Comparison of ENCODE assay signal across 21 cellular contexts in the genomic region with DNA sequence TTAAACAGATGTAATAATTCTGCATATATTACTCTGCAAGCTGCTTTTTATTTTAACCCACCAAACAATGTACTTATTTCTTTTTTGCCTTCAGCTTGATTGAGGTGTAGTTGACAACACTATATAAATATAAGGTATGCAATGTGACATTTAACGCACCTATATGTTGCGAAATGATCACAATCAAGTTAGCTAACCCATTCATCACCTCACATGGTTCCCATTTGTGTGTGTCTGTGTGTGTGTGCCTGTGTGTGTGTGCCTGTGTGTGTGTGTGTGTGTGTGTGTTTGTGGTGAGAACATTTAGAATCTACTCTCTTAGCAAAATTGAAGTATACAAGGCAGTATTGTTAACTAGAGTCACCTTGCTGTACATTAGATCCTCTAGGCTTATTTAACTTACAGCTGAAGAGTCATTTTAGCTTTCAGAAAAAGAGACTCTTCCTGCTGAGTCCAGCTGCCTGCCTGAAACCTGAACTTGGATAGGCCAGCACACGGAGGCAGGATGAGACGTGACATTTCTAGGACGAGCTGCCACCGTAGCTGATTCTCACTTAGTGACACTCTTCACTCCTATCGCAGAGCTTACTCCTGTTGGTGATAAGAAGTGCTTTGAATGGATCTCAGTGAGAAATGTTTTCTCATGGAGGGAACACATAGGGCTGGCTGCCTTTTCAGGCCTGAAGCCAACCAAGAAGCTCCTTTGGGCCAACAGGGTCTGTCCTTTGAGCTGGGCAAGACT.
DNase-seq lines count a peak whose midpoint lies in the region; ATAC-seq and TF ChIP-seq lines count a peak whose summit lies in the region.
"Had no signal": no experiment of that assay in that cellular context is flagged by ENCODE, and none has a peak within 500 bp of the region (broad histone marks: within the 10 kb centered on the region; RNA-seq: fewer than 3 reads in every experiment).

No MANE protein-coding gene starts in this region.

- intact Hi-C loops in right cardiac atrium (cut with DNase I) = no loop called here

- no peak overlapping the region for H3K4me3 Mint-ChIP-seq in progenitor cell of endocrine pancreas (ENCODE audit: low read depth)
- H3K4me3 Mint-ChIP-seq: activated CD4-positive, alpha-beta T cell treated with anti-CD3 and anti-CD28 coated beads for 36 hours; immature natural killer cell; naive thymus-derived CD8-positive, alpha-beta T cell; stimulated activated memory B cell treated with anti-CD40 and anti-IgM and Interleukin-4, amounts not matched to agents 10 μg/mL and 1 μg/mL and 100 μg/mL, for 72 hours had no signal

- H3K9me3 ChIP-seq in right cardiac atrium (ENCODE audit: control insufficient read depth, low read length) = no peaks in the 10 kb centered on the region
- H3K9me3 ChIP-seq: esophagus muscularis mucosa had no signal

- peak; percentile 4 to 35 (median 18) for DNase-seq in NCI-H1417 (lab: John Stamatoyannopoulos, UW)
- DNase-seq in NCI-H1417 treated with DMSO at 0.1 percent for 48 hours (lab: John Stamatoyannopoulos, UW) = no peak
- peak; percentile 11 for DNase-seq in NCI-H69 (lab: John Stamatoyannopoulos, UW)
- DNase-seq in right cardiac atrium = no peak
- no peak for DNase-seq in progenitor cell of endocrine pancreas (ENCODE audit: low spot score, unreplicated experiment)
- no peak for DNase-seq in activated effector memory CD4-positive, alpha-beta T cell treated with Interleukin-2 at 50 U/mL for 16 hours
- DNase-seq: activated CD4-positive, alpha-beta T cell treated with anti-CD3 and anti-CD28 coated beads for 36 hours; activated gamma-delta T cell; central memory CD4-positive, alpha-beta T cell; EL; glutamatergic neuron; immature natural killer cell; naive thymus-derived CD8-positive, alpha-beta T cell; NCI-H1436 treated with DMSO at 0.1 percent for 48 hours; T1000 had no signal

- H3K4me1 ChIP-seq in right cardiac atrium (ENCODE audit: control insufficient read depth, insufficient read depth, low read length) = no peaks in the 10 kb centered on the region

- no peaks in the 10 kb centered on the region for H3K27me3 Mint-ChIP-seq in progenitor cell of endocrine pancreas
- H3K27me3 Mint-ChIP-seq: activated CD4-positive, alpha-beta T cell treated with anti-CD3 and anti-CD28 coated beads for 36 hours; naive thymus-derived CD8-positive, alpha-beta T cell; stimulated activated memory B cell treated with anti-CD40 and anti-IgM and Interleukin-4, amounts not matched to agents 10 μg/mL and 1 μg/mL and 100 μg/mL, for 72 hours had no signal

- H3K9me3 Mint-ChIP-seq in progenitor cell of endocrine pancreas (ENCODE audit: low read depth) = no peaks in the 10 kb centered on the region
- H3K9me3 Mint-ChIP-seq: immature natural killer cell; naive thymus-derived CD8-positive, alpha-beta T cell; stimulated activated memory B cell treated with anti-CD40 and anti-IgM and Interleukin-4, amounts not matched to agents 10 μg/mL and 1 μg/mL and 100 μg/mL, for 72 hours had no signal

- peaks cover 4% of the 10 kb centered on the region for H3K4me1 Mint-ChIP-seq in progenitor cell of endocrine pancreas (ENCODE audit: low read depth)

- no peaks in the 10 kb centered on the region for H3K27me3 ChIP-seq in right cardiac atrium (ENCODE audit: control insufficient read depth, insufficient read depth)
- H3K27me3 ChIP-seq: esophagus muscularis mucosa had no signal

- H3K4me3 ChIP-seq in right cardiac atrium (ENCODE audit: low read length) = no peak overlapping the region
- H3K4me3 ChIP-seq: esophagus muscularis mucosa, lung had no signal

- peak overlapping the region; percentile 10 for H3K27ac Mint-ChIP-seq in progenitor cell of endocrine pancreas
- H3K27ac Mint-ChIP-seq: activated CD4-positive, alpha-beta T cell treated with anti-CD3 and anti-CD28 coated beads for 36 hours; immature natural killer cell had no signal

- 64% methylated on average over 7 of the region's 7 CpGs for WGBS in right cardiac atrium

- ATAC-seq in right cardiac atrium (peak; percentile 77 to 94), HG03135 (IDR thresholded peaks at IDR 0.05; ENCODE audit: unreplicated experiment) (no peak), GM19452 (IDR thresholded peaks at IDR 0.05; ENCODE audit: unreplicated experiment) (no peak)
- ATAC-seq: activated CD4-positive, alpha-beta T cell treated with anti-CD3 and anti-CD28 coated beads for 36 hours; naive thymus-derived CD8-positive, alpha-beta T cell; stimulated activated memory B cell treated with anti-CD40 and anti-IgM and Interleukin-4, amounts not matched to agents 10 μg/mL and 1 μg/mL and 100 μg/mL, for 72 hours had no signal

- TF ChIP-seq CTCF in progenitor cell of endocrine pancreas (IDR thresholded peaks at IDR 0.05; ENCODE audit: unreplicated experiment) = no peak

- H3K36me3 Mint-ChIP-seq in progenitor cell of endocrine pancreas (ENCODE audit: insufficient read depth) = no peaks in the 10 kb centered on the region
- H3K36me3 Mint-ChIP-seq: immature natural killer cell; naive thymus-derived CD8-positive, alpha-beta T cell; stimulated activated memory B cell treated with anti-CD40 and anti-IgM and Interleukin-4, amounts not matched to agents 10 μg/mL and 1 μg/mL and 100 μg/mL, for 72 hours had no signal

- H3K27ac ChIP-seq in right cardiac atrium (ENCODE audit: low read length) = no peak overlapping the region
- H3K27ac ChIP-seq: 22Rv1, esophagus muscularis mucosa had no signal

Comparison
In these comparisons a context has a peak if more than half of its experiments do, and no peak if none do; other contexts are left out.
1. DNase-seq: peak in NCI-H1417 (3 of 3) and NCI-H69 (single experiment); none in NCI-H1417 treated with DMSO at 0.1 percent for 48 hours (single experiment), right cardiac atrium (0 of 3), progenitor cell of endocrine pancreas (single experiment) and activated effector memory CD4-positive, alpha-beta T cell treated with Interleukin-2 at 50 U/mL for 16 hours (single experiment).
2. ATAC-seq: peak in right cardiac atrium (2 of 2); none in HG03135 (single experiment) and GM19452 (single experiment).